10 cellular contexts compared by ENCODE assay signal in genomic region chr6:52566853-52567279, GRCh38. TPM values are rescaled to one million over a fixed set of nuclear protein-coding genes. Genes with fewer than 3 reads are reported as not detected.
DNase-seq lines count a peak whose midpoint lies in the region; ATAC-seq and TF ChIP-seq lines count a peak whose summit lies in the region.
"Had no signal": no experiment of that assay in that cellular context is flagged by ENCODE, and none has a peak within 500 bp of the region (broad histone marks: within the 10 kb centered on the region; RNA-seq: fewer than 3 reads in every experiment).

No MANE protein-coding gene starts in this region.

- H2AK5ac ChIP-seq in IMR-90 (ENCODE audit: low read depth, low read length): peak overlapping the region; percentile 78

- H2BK15ac ChIP-seq in IMR-90 (ENCODE audit: low read depth, low read length): peak overlapping the region; percentile 36; the same call in 2 of the 3 replicates

- POLR2A ChIA-PET in IMR-90 (lab: Charles Lee; ENCODE audit: unreplicated experiment): interaction anchor here (1.5 kb wide), 1 partner anchor 28 kb away, joined by 4 read pairs; no protein-coding TSS in a partner anchor

- intact Hi-C loops in IMR-90 (cut with micrococcal nuclease): loop anchor here (1.0 to 2.0 kb wide), 2 partner anchors 9 to 52 kb away; no protein-coding TSS in a partner anchor

- 0% methylated on average over 1 of the region's 3 CpGs; no CpG with 5 or more reads in 1 of the 2 experiments for WGBS in IMR-90 (ENCODE audit: extremely low coverage in 2 of 2, insufficient read length in 1 of 2), 2 experiments
- 61% methylated on average over 3 of the region's 3 CpGs for WGBS in liver

- no peak overlapping the region for H3K56ac ChIP-seq in IMR-90 (ENCODE audit: extremely low read depth, insufficient read depth, low read length)

- H3K36me3 ChIP-seq in IMR-90 (ENCODE audit: control insufficient read depth, insufficient read depth, low read length): peaks cover 1% of the 10 kb centered on the region; the same call in 1 of the 2 replicates
- no peaks in the 10 kb centered on the region for H3K36me3 ChIP-seq in liver (ENCODE audit: control insufficient read depth in 4 of 4, insufficient read depth in 3 of 4, low read depth in 1 of 4, low read length in 3 of 4)

- peak; percentile 76 for DNase-seq in AG08396 (ENCODE audit: low spot score)
- DNase-seq in IMR-90: peak; percentile 99
- DNase-seq in coronary artery (ENCODE audit: low spot score): no peak
- DNase-seq in NCI-H1694 treated with DMSO at 0.1 percent for 48 hours (lab: John Stamatoyannopoulos, UW): no peak
- DNase-seq in NCI-H146 (lab: John Stamatoyannopoulos, UW): no peak
- DNase-seq in stimulated activated CD4-positive, alpha-beta T cell treated with anti-CD3 and anti-CD28 coated beads, Interleukin-2, amount 100 ng/mL, for 48 hours: no peak
- DNase-seq: CD4-positive, CD25-positive, alpha-beta regulatory T cell; kidney had no signal

- dilution Hi-C loops in IMR-90 (cut with HindIII; ENCODE audit: low sequenced_read_pairs, unreplicated experiment): no loop called here

- H3K27me3 ChIP-seq in IMR-90 (ENCODE audit: control insufficient read depth, insufficient read depth, low read length) (no peaks in the 10 kb centered on the region), liver (ENCODE audit: control insufficient read depth in 4 of 4, insufficient read depth in 4 of 4, low read length in 3 of 4) (no peaks in the 10 kb centered on the region)

- peak overlapping the region in 1 of 2 experiments; percentile 71; a peak in 2 of 4 replicates for H4K8ac ChIP-seq in IMR-90 (ENCODE audit: low read depth in 2 of 2, low read length in 2 of 2)

- H3K27ac ChIP-seq in IMR-90 (ENCODE audit: insufficient read depth, low read length) (peak overlapping the region; percentile 86; the same call in 1 of the 2 replicates), coronary artery (peak overlapping the region; percentile 41 to 83), liver (ENCODE audit: low read depth in 1 of 2, low read length in 2 of 2) (peak overlapping the region; percentile 4 to 39)

- H2BK20ac ChIP-seq in IMR-90 (ENCODE audit: low read depth, low read length): peak overlapping the region; percentile 43; the same call in 1 of the 2 replicates

- peaks cover 43% of the 10 kb centered on the region for H3K4me1 ChIP-seq in IMR-90 (ENCODE audit: control insufficient read depth, insufficient read depth, low read length)
- H3K4me1 ChIP-seq in liver (ENCODE audit: control insufficient read depth in 4 of 4, insufficient read depth in 4 of 4, low read length in 3 of 4): peaks cover 7 to 31% (median 19%) of the 10 kb centered on the region in 4 donors

- H3K9me3 ChIP-seq in IMR-90 (ENCODE audit: control insufficient read depth, insufficient read depth, low read length) (no peaks in the 10 kb centered on the region), liver (ENCODE audit: control insufficient read depth in 4 of 4, low read length in 3 of 4) (no peaks in the 10 kb centered on the region)

- no TSS peak for BruUV-seq in IMR-90 (replicated peaks; lab: Mats Ljungman, UMichigan)

- H3K18ac ChIP-seq in IMR-90 (ENCODE audit: low read depth, low read length): peak overlapping the region; percentile 80

- TF ChIP-seq RAD21 in IMR-90 (IDR thresholded peaks at IDR 0.05; ENCODE audit: low read length) (no peak; the same call in 1 of the 2 replicates), liver (IDR thresholded peaks at IDR 0.05) (peak; percentile 39 to 53)

- peak overlapping the region; percentile 94 for H2BK5ac ChIP-seq in IMR-90 (ENCODE audit: low read depth, low read length, poor library complexity, severe bottlenecking)

- peak overlapping the region; percentile 60 for H2AK9ac ChIP-seq in IMR-90 (replicated peaks; ENCODE audit: low read depth, low read length, poor library complexity)

- H4K20me1 ChIP-seq in IMR-90 (ENCODE audit: insufficient read depth, low read length): peaks cover 83% of the 10 kb centered on the region

- H3K14ac ChIP-seq in IMR-90 (replicated peaks; ENCODE audit: low read depth, low read length): peak overlapping the region; percentile 64

- H3K4ac ChIP-seq in IMR-90 (ENCODE audit: low read depth, low read length): peak overlapping the region; percentile 82

- H4K5ac ChIP-seq in IMR-90 (ENCODE audit: low read depth, low read length): peak overlapping the region; percentile 74

- ATAC-seq in IMR-90 (ENCODE audit: low read depth): peak; percentile 92
- ATAC-seq in HG03175 (IDR thresholded peaks at IDR 0.05; ENCODE audit: unreplicated experiment): no peak

- peaks cover 51% of the 10 kb centered on the region for H3K9me1 ChIP-seq in IMR-90 (ENCODE audit: insufficient read depth, low read length)

- peak overlapping the region; percentile 35 for H3K4me2 ChIP-seq in IMR-90 (ENCODE audit: low read depth, low read length)

- H4K91ac ChIP-seq in IMR-90 (ENCODE audit: insufficient read depth, low read depth, low read length): peak overlapping the region; percentile 83; the same call in 1 of the 2 replicates

- no peak overlapping the region for H2AFZ ChIP-seq in IMR-90 (replicated peaks; ENCODE audit: low read length, poor library complexity)

- TF ChIP-seq CTCF in IMR-90 (conservative IDR thresholded peaks at IDR 0.05; ENCODE audit: low read depth, low read length): no peak
- TF ChIP-seq CTCF in coronary artery (IDR thresholded peaks at IDR 0.05): no peak
- no peak for TF ChIP-seq CTCF in liver (IDR thresholded peaks at IDR 0.05; ENCODE audit: low read depth, low read length, missing input control)

- in situ Hi-C loops in IMR-90 (cut with MboI; ENCODE audit: low sequenced_read_pairs): no loop called here

- peak; percentile 44; the same call in 1 of the 2 replicates for TF ChIP-seq POLR2A in IMR-90 (IDR thresholded peaks at IDR 0.05; ENCODE audit: low read depth, low read length)

- H2BK120ac ChIP-seq in IMR-90 (ENCODE audit: low read depth, low read length): peak overlapping the region; percentile 62

- H3K4me3 ChIP-seq in IMR-90 (ENCODE audit: insufficient read depth, low read depth, low read length) (no peak overlapping the region), coronary artery (peak overlapping the region; percentile 26), liver (ENCODE audit: low read depth in 1 of 3, low read length in 3 of 3) (no peak overlapping the region)

- H3K79me1 ChIP-seq in IMR-90 (ENCODE audit: low read depth in 1 of 2, low read length in 2 of 2): peaks cover 6 to 75% of the 10 kb centered on the region in 2 experiments; a peak in 3 of 4 replicates

- H3K9ac ChIP-seq in IMR-90 (ENCODE audit: low read depth, low read length): no peak overlapping the region
- H3K9ac ChIP-seq in liver (ENCODE audit: low read depth in 1 of 2, low read length in 2 of 2): no peak overlapping the region

- H3K23ac ChIP-seq in IMR-90 (ENCODE audit: low read depth, low read length): peak overlapping the region; percentile 48

- CTCF ChIA-PET in IMR-90 (lab: Yijun Ruan, JAX): interaction anchor here (0.9 to 1.2 kb wide), 2 partner anchors 26 to 40 kb away, joined by 3 read pairs; no protein-coding TSS in a partner anchor

TF ChIP-seq in IMR-90, 13 proteins besides CTCF, POLR2A, EP300 and RAD21 (continues in another document):
- peak; percentile 99 for TF ChIP-seq CEBPB (IDR thresholded peaks at IDR 0.05; ENCODE audit: low read depth, low read length)
- peak; percentile 75 for TF ChIP-seq FOS (IDR thresholded peaks at IDR 0.05; ENCODE audit: low read depth, low read length)
- TF ChIP-seq RCOR1 (IDR thresholded peaks at IDR 0.05; ENCODE audit: insufficient replicate concordance, low read length): peak; percentile 92
- no peak; the same call in 1 of the 2 replicates for TF ChIP-seq CHD1 (IDR thresholded peaks at IDR 0.05; ENCODE audit: low read depth, low read length)
- TF ChIP-seq MAFK (IDR thresholded peaks at IDR 0.05; ENCODE audit: low read depth, low read length): peak; percentile 56; the same call in 1 of the 2 replicates
- peak; percentile 83 for TF ChIP-seq MXI1 (IDR thresholded peaks at IDR 0.05; ENCODE audit: borderline replicate concordance, low read depth, low read length)
- peak; percentile 26; the same call in 1 of the 2 replicates for TF ChIP-seq NFE2L2 (IDR thresholded peaks at IDR 0.05; ENCODE audit: low read depth, low read length)
- TF ChIP-seq USF2 (IDR thresholded peaks at IDR 0.05; ENCODE audit: low read depth, low read length): peak; percentile 83

TF ChIP-seq in liver, 16 proteins besides CTCF, POLR2A, EP300 and RAD21 (continues in another document):
- TF ChIP-seq YY1 (IDR thresholded peaks at IDR 0.05) (peak; percentile 52), NR2F2 (IDR thresholded peaks at IDR 0.05) (peak; percentile 91), MAX (IDR thresholded peaks at IDR 0.05) (peak; percentile 52), FOXA1 (IDR thresholded peaks at IDR 0.05) (no peak)

RNA-seq across cellular contexts. Expression of gene TRAM2, which starts 10.0 kb away (rescaled TPM):
- total RNA-seq in IMR-90 (2012; rRNA removed) (77.2 and 81.1 TPM in 2 replicates), liver (10 to 100 TPM in 1 of 2 donors, 1 to 10 TPM in 1; 8.5 to 17.5 TPM)
- polyA plus RNA-seq in IMR-90 (2012; rRNA removed) (94.2 and 95.7 TPM in 2 replicates), liver (10 to 100 TPM in 1 of 2 donors, 1 to 10 TPM in 1; 7.3 to 20.3 TPM)
- 51.8 and 52.7 TPM in 2 replicates for polyA plus RNA-seq in IMR-90 (2012; cell fraction: cytosol; rRNA removed)
- polyA plus RNA-seq in IMR-90 (2012; cell fraction: nucleus; rRNA removed; ENCODE audit: low replicate concordance): 86.8 and 207 TPM in 2 replicates

Comparison
In these comparisons a context has a peak if more than half of its experiments do, and no peak if none do; other contexts are left out.
1. DNase-seq: peak in AG08396 (single experiment) and IMR-90 (single experiment); none in coronary artery (single experiment), NCI-H1694 treated with DMSO at 0.1 percent for 48 hours (single experiment), NCI-H146 (single experiment) and stimulated activated CD4-positive, alpha-beta T cell treated with anti-CD3 and anti-CD28 coated beads, Interleukin-2, amount 100 ng/mL, for 48 hours (0 of 2).
2. H3K27ac ChIP-seq: peak in every context shown above with its lines; median percentile 86 in IMR-90; 62 in coronary artery; 22 in liver.